Comparison of ENCODE assay signal across 1 cellular context in the genomic region with DNA sequence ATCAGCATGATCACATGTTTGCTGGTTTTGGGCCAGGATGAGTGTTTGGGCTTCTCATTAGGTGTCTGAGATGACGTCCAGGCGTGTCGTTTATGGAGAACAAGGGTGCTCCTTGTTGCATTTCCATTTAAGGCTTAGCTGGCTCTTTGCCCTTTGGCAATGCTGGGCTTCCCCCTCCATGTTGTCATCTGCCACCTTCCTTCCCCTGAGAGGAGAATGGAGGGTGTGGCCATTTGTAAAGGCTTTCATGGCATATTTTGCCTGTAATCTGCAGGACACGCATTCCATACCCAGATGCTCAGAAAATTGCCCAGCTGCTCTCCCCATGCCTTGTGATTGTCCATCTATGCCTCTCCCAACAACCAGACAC.
TF ChIP-seq lines count a peak whose summit lies in the region.

No MANE protein-coding gene starts in this region.

TF ChIP-seq in GM12878, 131 proteins besides CTCF, POLR2A, EP300 and RAD21 (continued from another document):
- TF ChIP-seq, protein P1, sequence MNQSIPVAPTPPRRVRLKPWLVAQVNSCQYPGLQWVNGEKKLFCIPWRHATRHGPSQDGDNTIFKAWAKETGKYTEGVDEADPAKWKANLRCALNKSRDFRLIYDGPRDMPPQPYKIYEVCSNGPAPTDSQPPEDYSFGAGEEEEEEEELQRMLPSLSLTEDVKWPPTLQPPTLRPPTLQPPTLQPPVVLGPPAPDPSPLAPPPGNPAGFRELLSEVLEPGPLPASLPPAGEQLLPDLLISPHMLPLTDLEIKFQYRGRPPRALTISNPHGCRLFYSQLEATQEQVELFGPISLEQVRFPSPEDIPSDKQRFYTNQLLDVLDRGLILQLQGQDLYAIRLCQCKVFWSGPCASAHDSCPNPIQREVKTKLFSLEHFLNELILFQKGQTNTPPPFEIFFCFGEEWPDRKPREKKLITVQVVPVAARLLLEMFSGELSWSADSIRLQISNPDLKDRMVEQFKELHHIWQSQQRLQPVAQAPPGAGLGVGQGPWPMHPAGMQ (IDR thresholded peaks at IDR 0.05; ENCODE audit: borderline replicate concordance) = no peak
- no peak for TF ChIP-seq TBL1XR1 (IDR thresholded peaks at IDR 0.05; ENCODE audit: low read depth, low read length)
- TF ChIP-seq, protein P2, sequence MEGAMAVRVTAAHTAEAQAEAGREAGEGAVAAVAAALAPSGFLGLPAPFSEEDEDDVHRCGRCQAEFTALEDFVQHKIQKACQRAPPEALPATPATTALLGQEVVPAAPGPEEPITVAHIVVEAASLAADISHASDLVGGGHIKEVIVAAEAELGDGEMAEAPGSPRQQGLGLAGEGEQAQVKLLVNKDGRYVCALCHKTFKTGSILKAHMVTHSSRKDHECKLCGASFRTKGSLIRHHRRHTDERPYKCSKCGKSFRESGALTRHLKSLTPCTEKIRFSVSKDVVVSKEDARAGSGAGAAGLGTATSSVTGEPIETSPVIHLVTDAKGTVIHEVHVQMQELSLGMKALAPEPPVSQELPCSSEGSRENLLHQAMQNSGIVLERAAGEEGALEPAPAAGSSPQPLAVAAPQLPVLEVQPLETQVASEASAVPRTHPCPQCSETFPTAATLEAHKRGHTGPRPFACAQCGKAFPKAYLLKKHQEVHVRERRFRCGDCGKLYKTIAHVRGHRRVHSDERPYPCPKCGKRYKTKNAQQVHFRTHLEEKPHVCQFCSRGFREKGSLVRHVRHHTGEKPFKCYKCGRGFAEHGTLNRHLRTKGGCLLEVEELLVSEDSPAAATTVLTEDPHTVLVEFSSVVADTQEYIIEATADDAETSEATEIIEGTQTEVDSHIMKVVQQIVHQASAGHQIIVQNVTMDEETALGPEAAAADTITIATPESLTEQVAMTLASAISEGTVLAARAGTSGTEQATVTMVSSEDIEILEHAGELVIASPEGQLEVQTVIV (IDR thresholded peaks at IDR 0.05; ENCODE audit: borderline replicate concordance, partially characterized antibody) = no peak
- no peak for TF ChIP-seq EED (IDR thresholded peaks at IDR 0.05; ENCODE audit: low read depth)
- no peak for TF ChIP-seq ZNF384 (IDR thresholded peaks at IDR 0.05; ENCODE audit: borderline replicate concordance, low read depth, low read length)
- no peak for TF ChIP-seq ZNF207 (IDR thresholded peaks at IDR 0.05; ENCODE audit: borderline replicate concordance)
- TF ChIP-seq CHD1 (IDR thresholded peaks at IDR 0.05; ENCODE audit: low read depth, low read length) = no peak
